In the genomic region with DNA sequence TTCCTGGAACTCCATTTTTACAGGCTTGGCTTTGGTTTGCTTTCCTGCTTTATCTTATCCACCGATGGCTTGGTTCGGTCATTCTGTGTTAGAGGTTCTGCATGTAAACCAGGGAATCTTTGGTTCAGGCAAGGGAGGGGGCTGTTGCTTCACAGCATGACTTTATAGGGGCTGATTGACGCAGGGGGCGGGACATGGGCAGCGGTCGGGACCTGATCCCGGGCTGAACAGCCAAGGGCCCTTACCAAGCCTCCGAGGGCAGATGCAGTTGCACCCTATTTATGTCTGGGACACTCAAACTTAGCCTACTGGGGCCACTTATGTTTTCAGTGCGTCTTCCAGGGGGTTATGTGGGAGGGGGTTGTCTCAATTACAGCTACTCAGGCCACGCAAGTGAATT, we compare ENCODE assay signal across 36 cellular contexts.
"Had no signal": no experiment of that assay in that cellular context is flagged by ENCODE, and none has a peak within 500 bp of the region (broad histone marks: within the 10 kb centered on the region; RNA-seq: fewer than 3 reads in every experiment).

No MANE protein-coding gene starts in this region.

- H3K4me3 Mint-ChIP-seq: activated CD4-positive, alpha-beta memory T cell treated with anti-CD3 and anti-CD28 coated beads for 36 hours; activated CD4-positive, alpha-beta T cell treated with anti-CD3 and anti-CD28 coated beads for 36 hours; activated CD4-positive, alpha-beta T cell treated with anti-CD3 and anti-CD28 coated beads, Interleukin-2, amount 10 ng/mL, durations not matched to agents 24 days and 14 days; activated CD8-positive, alpha-beta memory T cell treated with anti-CD3 and anti-CD28 coated beads, Interleukin-2, amount 10 ng/mL, durations not matched to agents 7 days and 5 days; activated CD8-positive, alpha-beta T cell treated with anti-CD3 and anti-CD28 coated beads, Interleukin-2, amount 10 ng/mL, durations not matched to agents 7 days and 5 days; activated naive CD4-positive, alpha-beta T cell treated with anti-CD3 and anti-CD28 coated beads for 36 hours; activated naive CD4-positive, alpha-beta T cell treated with anti-CD3 and anti-CD28 coated beads, Interleukin-2, amount 50 U/mL, for 24 hours; activated naive CD8-positive, alpha-beta T cell treated with anti-CD3 and anti-CD28 coated beads for 36 hours; activated naive CD8-positive, alpha-beta T cell treated with anti-CD3 and anti-CD28 coated beads, Interleukin-2, amount 50 U/mL, for 24 hours; activated T-helper 1 cell treated with anti-CD3 and anti-CD28 coated beads, Interleukin-12 subunit alpha, Interleukin-12 subunit beta, Interleukin-2, Interleukin-4 antibody, amounts not matched to agents 30 ng/mL and 10 ng/mL and 1 ng/mL, durations not matched to agents 14 hours and 24 hours and 36 hours; central memory CD8-positive, alpha-beta T cell; effector memory CD8-positive, alpha-beta T cell; T-helper 17 cell; T-helper 2 cell treated with Interferon-gamma antibody and Interleukin-4, amounts not matched to agents 5 μg/mL and 100 μg/mL, for 36 hours had no signal

- DNase-seq: activated CD4-positive, alpha-beta memory T cell treated with anti-CD3 and anti-CD28 coated beads for 36 hours; activated CD4-positive, alpha-beta T cell treated with anti-CD3 and anti-CD28 coated beads for 36 hours; activated CD4-positive, alpha-beta T cell treated with anti-CD3 and anti-CD28 coated beads, Interleukin-2, amount 10 ng/mL, durations not matched to agents 24 days and 14 days; activated CD4-positive, CD25-positive, alpha-beta regulatory T cell; activated CD4-positive, CD25-positive, alpha-beta regulatory T cell treated with anti-CD3 and anti-CD28 coated beads, Interleukin-2, amount 50 U/mL, for 72 hours; activated CD8-positive, alpha-beta memory T cell treated with anti-CD3 and anti-CD28 coated beads, Interleukin-2, amount 10 ng/mL, durations not matched to agents 7 days and 5 days; activated CD8-positive, alpha-beta memory T cell treated with anti-CD3 and anti-CD28 coated beads, Interleukin-2, amount 50 U/mL, for 4 hours; activated CD8-positive, alpha-beta T cell treated with anti-CD3 and anti-CD28 coated beads, Interleukin-2, amount 10 ng/mL, durations not matched to agents 7 days and 5 days; activated effector memory CD4-positive, alpha-beta T cell treated with anti-CD3 and anti-CD28 coated beads, Interleukin-2, amount 50 U/mL, for 16 hours; activated naive CD4-positive, alpha-beta T cell treated with anti-CD3 and anti-CD28 coated beads for 36 hours; activated naive CD8-positive, alpha-beta T cell treated with anti-CD3 and anti-CD28 coated beads for 36 hours; activated naive CD8-positive, alpha-beta T cell treated with anti-CD3 and anti-CD28 coated beads, Interleukin-2, amount 50 U/mL, for 24 hours; activated T-cell treated with anti-CD3 and anti-CD28 coated beads, Interleukin-2, amount 50 U/mL, for 1 hour; activated T-cell treated with anti-CD3 and anti-CD28 coated beads, Interleukin-2, amount 50 U/mL, for 48 hours; amygdala; brain microvascular endothelial cell; cortex of kidney; dermis blood vessel endothelial cell; effector CD4-positive, alpha-beta T cell; effector memory CD8-positive, alpha-beta T cell; esophagus squamous epithelium; foreskin melanocyte; head of caudate nucleus; T-helper 1 cell; T-helper 17 cell; T1000; WERI-Rb-1 had no signal

- H3K27me3 ChIP-seq: adrenal gland, ascending aorta, brain microvascular endothelial cell had no signal

- H3K4me3 ChIP-seq: adrenal gland, ascending aorta, esophagus squamous epithelium, gastroesophageal sphincter had no signal

- H3K4me1 ChIP-seq: ascending aorta had no signal

- ATAC-seq: activated CD4-positive, alpha-beta T cell treated with anti-CD3 and anti-CD28 coated beads for 36 hours; activated CD8-positive, alpha-beta memory T cell treated with anti-CD3 and anti-CD28 coated beads, Interleukin-2, amount 10 ng/mL, durations not matched to agents 7 days and 5 days; activated CD8-positive, alpha-beta T cell treated with anti-CD3 and anti-CD28 coated beads, Interleukin-2, amount 10 ng/mL, durations not matched to agents 7 days and 5 days; activated naive CD8-positive, alpha-beta T cell treated with anti-CD3 and anti-CD28 coated beads, Interleukin-2, amount 50 U/mL, for 24 hours; effector memory CD8-positive, alpha-beta T cell; gastroesophageal sphincter; T-helper 17 cell had no signal

- H3K4me1 Mint-ChIP-seq: activated CD4-positive, alpha-beta T cell treated with anti-CD3 and anti-CD28 coated beads for 36 hours; activated CD4-positive, alpha-beta T cell treated with anti-CD3 and anti-CD28 coated beads, Interleukin-2, amount 10 ng/mL, durations not matched to agents 24 days and 14 days; activated CD8-positive, alpha-beta memory T cell treated with anti-CD3 and anti-CD28 coated beads, Interleukin-2, amount 10 ng/mL, durations not matched to agents 7 days and 5 days; activated naive CD4-positive, alpha-beta T cell treated with anti-CD3 and anti-CD28 coated beads, Interleukin-2, amount 50 U/mL, for 24 hours; activated naive CD8-positive, alpha-beta T cell treated with anti-CD3 and anti-CD28 coated beads, Interleukin-2, amount 50 U/mL, for 24 hours; central memory CD8-positive, alpha-beta T cell; T-helper 17 cell had no signal

- H3K36me3 Mint-ChIP-seq: activated CD4-positive, alpha-beta memory T cell treated with anti-CD3 and anti-CD28 coated beads for 36 hours; activated CD8-positive, alpha-beta memory T cell treated with anti-CD3 and anti-CD28 coated beads, Interleukin-2, amount 10 ng/mL, durations not matched to agents 7 days and 5 days; activated naive CD4-positive, alpha-beta T cell treated with anti-CD3 and anti-CD28 coated beads, Interleukin-2, amount 50 U/mL, for 24 hours; activated naive CD8-positive, alpha-beta T cell treated with anti-CD3 and anti-CD28 coated beads for 36 hours had no signal

- H3K9me3 ChIP-seq: adrenal gland, ascending aorta, esophagus squamous epithelium, gastroesophageal sphincter had no signal

- H3K27ac ChIP-seq: adrenal gland, ascending aorta, brain microvascular endothelial cell, epithelial cell of prostate, esophagus squamous epithelium, gastroesophageal sphincter, WERI-Rb-1 had no signal

- H3K9me3 Mint-ChIP-seq: activated CD4-positive, alpha-beta memory T cell treated with anti-CD3 and anti-CD28 coated beads for 36 hours; activated CD4-positive, alpha-beta T cell treated with anti-CD3 and anti-CD28 coated beads, Interleukin-2, amount 10 ng/mL, durations not matched to agents 24 days and 14 days; activated naive CD4-positive, alpha-beta T cell treated with anti-CD3 and anti-CD28 coated beads for 36 hours; activated naive CD4-positive, alpha-beta T cell treated with anti-CD3 and anti-CD28 coated beads, Interleukin-2, amount 50 U/mL, for 24 hours; activated naive CD8-positive, alpha-beta T cell treated with anti-CD3 and anti-CD28 coated beads for 36 hours; activated naive CD8-positive, alpha-beta T cell treated with anti-CD3 and anti-CD28 coated beads, Interleukin-2, amount 50 U/mL, for 24 hours; activated T-helper 1 cell treated with anti-CD3 and anti-CD28 coated beads, Interleukin-12 subunit alpha, Interleukin-12 subunit beta, Interleukin-2, Interleukin-4 antibody, amounts not matched to agents 30 ng/mL and 10 ng/mL and 1 ng/mL, durations not matched to agents 14 hours and 24 hours and 36 hours; activated T-helper 2 cell treated with anti-CD3 and anti-CD28 coated beads, Interferon-gamma antibody, Interleukin-2, Interleukin-4, amounts not matched to agents 10 μg/mL and 5 μg/mL and 100 μg/mL, durations not matched to agents 14 hours and 24 hours and 36 hours; central memory CD8-positive, alpha-beta T cell; effector memory CD8-positive, alpha-beta T cell; T-helper 2 cell treated with Interferon-gamma antibody and Interleukin-4, amounts not matched to agents 5 μg/mL and 100 μg/mL, for 36 hours had no signal

- H3K27ac Mint-ChIP-seq: activated CD4-positive, alpha-beta memory T cell treated with anti-CD3 and anti-CD28 coated beads for 36 hours; activated CD4-positive, alpha-beta T cell treated with anti-CD3 and anti-CD28 coated beads for 36 hours; activated CD4-positive, alpha-beta T cell treated with anti-CD3 and anti-CD28 coated beads, Interleukin-2, amount 10 ng/mL, durations not matched to agents 24 days and 14 days; activated CD8-positive, alpha-beta memory T cell treated with anti-CD3 and anti-CD28 coated beads, Interleukin-2, amount 10 ng/mL, durations not matched to agents 7 days and 5 days; activated CD8-positive, alpha-beta T cell treated with anti-CD3 and anti-CD28 coated beads, Interleukin-2, amount 10 ng/mL, durations not matched to agents 7 days and 5 days; activated naive CD4-positive, alpha-beta T cell treated with anti-CD3 and anti-CD28 coated beads for 36 hours; activated naive CD4-positive, alpha-beta T cell treated with anti-CD3 and anti-CD28 coated beads, Interleukin-2, amount 50 U/mL, for 24 hours; activated naive CD8-positive, alpha-beta T cell treated with anti-CD3 and anti-CD28 coated beads for 36 hours; activated naive CD8-positive, alpha-beta T cell treated with anti-CD3 and anti-CD28 coated beads, Interleukin-2, amount 50 U/mL, for 24 hours; activated T-helper 1 cell treated with anti-CD3 and anti-CD28 coated beads, Interleukin-12 subunit alpha, Interleukin-12 subunit beta, Interleukin-2, Interleukin-4 antibody, amounts not matched to agents 30 ng/mL and 10 ng/mL and 1 ng/mL, durations not matched to agents 14 hours and 24 hours and 36 hours; activated T-helper 2 cell treated with anti-CD3 and anti-CD28 coated beads, Interferon-gamma antibody, Interleukin-2, Interleukin-4, amounts not matched to agents 10 μg/mL and 5 μg/mL and 100 μg/mL, durations not matched to agents 14 hours and 24 hours and 36 hours; effector memory CD8-positive, alpha-beta T cell; T-helper 17 cell; T-helper 2 cell treated with Interferon-gamma antibody and Interleukin-4, amounts not matched to agents 5 μg/mL and 100 μg/mL, for 36 hours had no signal

- H3K36me3 ChIP-seq: adrenal gland, ascending aorta, brain microvascular endothelial cell, esophagus squamous epithelium, gastroesophageal sphincter, WERI-Rb-1 had no signal
